ENCODE assay signal across 25 cellular contexts in the genomic region with DNA sequence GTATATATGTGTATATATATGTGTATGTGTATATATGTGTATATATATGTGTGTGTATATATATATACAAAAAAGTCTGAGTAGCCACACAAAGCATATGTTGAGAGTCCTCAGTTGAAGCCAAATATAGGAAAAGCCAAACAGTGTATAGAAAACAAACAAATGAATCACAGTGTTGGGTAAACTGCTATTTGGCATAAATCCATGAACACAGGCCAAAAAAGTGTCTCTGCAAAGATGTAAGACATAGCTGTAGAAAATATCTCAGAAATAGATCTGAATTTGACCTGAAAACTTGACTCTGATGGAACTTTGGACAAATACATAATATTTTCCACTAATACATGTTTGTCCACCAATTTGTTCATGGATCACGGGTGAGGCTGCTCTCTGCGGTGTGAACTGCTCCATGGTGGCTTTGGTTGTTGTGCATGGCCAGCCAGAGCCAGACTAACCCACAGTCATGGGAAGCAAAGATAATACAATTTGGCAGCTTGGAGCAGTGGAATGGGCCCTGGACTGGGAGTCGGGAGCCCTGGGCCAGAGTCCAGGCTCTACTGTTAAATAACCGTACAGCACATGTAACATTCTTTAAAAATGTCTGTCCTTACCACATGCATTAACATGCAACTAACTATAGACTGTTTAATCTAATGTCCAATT.
DNase-seq lines count a peak whose midpoint lies in the region; ATAC-seq, FAIRE-seq and TF ChIP-seq lines count a peak whose summit lies in the region.
"Had no signal": no experiment of that assay in that cellular context is flagged by ENCODE, and none has a peak within 500 bp of the region (broad histone marks: within the 10 kb centered on the region; RNA-seq: fewer than 3 reads in every experiment).

No MANE protein-coding gene starts in this region.

- no peaks in the 10 kb centered on the region for H3K79me2 ChIP-seq in K562 (ENCODE audit: control insufficient read depth, insufficient read depth, low read length)

- TF ChIP-seq CTCF in C4-2B (conservative IDR thresholded peaks at IDR 0.05) (no peak), K562 (IDR thresholded peaks at IDR 0.05 in 2 of 3, conservative IDR thresholded peaks at IDR 0.05 in 1 of 3; ENCODE audit: insufficient read depth in 2 of 3, low read depth in 1 of 3, low read length in 3 of 3) (no peak), lower lobe of right lung (IDR thresholded peaks at IDR 0.05) (no peak)

- H3K4me1 Mint-ChIP-seq in activated CD4-positive, alpha-beta T cell treated with anti-CD3 and anti-CD28 coated beads for 36 hours, result no peaks in the 10 kb centered on the region
- H3K4me1 Mint-ChIP-seq: activated CD8-positive, alpha-beta memory T cell treated with anti-CD3 and anti-CD28 coated beads, Interleukin-2, amount 10 ng/mL, durations not matched to agents 7 days and 5 days; activated naive CD4-positive, alpha-beta T cell treated with anti-CD3 and anti-CD28 coated beads, Interleukin-2, amount 50 U/mL, for 24 hours; GM23338; neural progenitor cell had no signal

- H3K4me3 ChIP-seq in MG63, result no peak overlapping the region
- no peak overlapping the region for H3K4me3 ChIP-seq in K562
- no peak overlapping the region for H3K4me3 ChIP-seq in lower lobe of right lung
- H3K4me3 ChIP-seq: colonic mucosa, GM23338, mucosa of descending colon, neural progenitor cell, testis had no signal

- H3K9me1 ChIP-seq in K562 (ENCODE audit: control insufficient read depth, insufficient read depth, low read length), result no peaks in the 10 kb centered on the region

- no peaks in the 10 kb centered on the region for H3K27me3 ChIP-seq in MG63
- H3K27me3 ChIP-seq in K562 (ENCODE audit: control insufficient read depth in 2 of 2, insufficient read depth in 2 of 2, low read length in 2 of 2), result no peaks in the 10 kb centered on the region
- H3K27me3 ChIP-seq in lower lobe of right lung (ENCODE audit: low read depth), result no peaks in the 10 kb centered on the region
- H3K27me3 ChIP-seq: colonic mucosa, neural progenitor cell, testis had no signal

- intact Hi-C loops in K562 (cut with micrococcal nuclease), result no loop called here
- intact Hi-C loops in lower lobe of right lung (cut with DNase I), result no loop called here
- intact Hi-C loops in activated CD4-positive, alpha-beta T cell treated with anti-CD3 and anti-CD28 coated beads for 36 hours (cut with DNase I, micrococcal nuclease), result no loop called here

- H3K36me3 ChIP-seq in MG63 (no peaks in the 10 kb centered on the region), K562 (ENCODE audit: control insufficient read depth, insufficient read depth, low read length) (no peaks in the 10 kb centered on the region), lower lobe of right lung (no peaks in the 10 kb centered on the region)
- H3K36me3 ChIP-seq: colonic mucosa, neural progenitor cell had no signal

- TF ChIP-seq RAD21 in K562 (CRISPR knock-in tag; conservative IDR thresholded peaks at IDR 0.05 in 1 of 2, IDR thresholded peaks at IDR 0.05 in 1 of 2), result no peak

- H3K9me3 ChIP-seq in MG63 (no peaks in the 10 kb centered on the region), K562 (replicated peaks; ENCODE audit: control insufficient read depth, insufficient read depth, low read depth, low read length) (no peaks in the 10 kb centered on the region), lower lobe of right lung (no peaks in the 10 kb centered on the region)
- H3K9me3 ChIP-seq: colonic mucosa, mucosa of descending colon, testis had no signal

- peak; percentile 4; the same call in 1 of the 3 replicates for ATAC-seq in K562
- no peak for ATAC-seq in lower lobe of right lung
- no peak for ATAC-seq in activated CD4-positive, alpha-beta T cell treated with anti-CD3 and anti-CD28 coated beads for 36 hours
- ATAC-seq: activated CD8-positive, alpha-beta memory T cell treated with anti-CD3 and anti-CD28 coated beads, Interleukin-2, amount 10 ng/mL, durations not matched to agents 7 days and 5 days; GM23338; mucosa of descending colon; stimulated activated effector memory CD8-positive, alpha-beta T cell treated with anti-CD3 and anti-CD28 coated beads, Interleukin-12 subunit alpha, Interleukin-12 subunit beta, amount 100 ng/mL, for 72 hours had no signal

- H3K9ac ChIP-seq in K562 (ENCODE audit: insufficient read depth in 1 of 2, low read depth in 2 of 2, low read length in 2 of 2), result peak overlapping the region; percentile 24 to 80; a peak in 2 of 4 replicates
- H3K9ac ChIP-seq: neural progenitor cell had no signal

- TF ChIP-seq EP300 in K562 (IDR thresholded peaks at IDR 0.05; ENCODE audit: low read length), result no peak

- no peak overlapping the region for H3K27ac Mint-ChIP-seq in activated CD4-positive, alpha-beta T cell treated with anti-CD3 and anti-CD28 coated beads for 36 hours
- H3K27ac Mint-ChIP-seq: activated CD8-positive, alpha-beta memory T cell treated with anti-CD3 and anti-CD28 coated beads, Interleukin-2, amount 10 ng/mL, durations not matched to agents 7 days and 5 days; activated naive CD4-positive, alpha-beta T cell treated with anti-CD3 and anti-CD28 coated beads, Interleukin-2, amount 50 U/mL, for 24 hours; GM23338; neural progenitor cell; progenitor cell of endocrine pancreas; stimulated activated effector memory CD8-positive, alpha-beta T cell treated with anti-CD3 and anti-CD28 coated beads, Interleukin-12 subunit alpha, Interleukin-12 subunit beta, amount 100 ng/mL, for 72 hours had no signal

- TF ChIP-seq POLR2A in K562 (conservative IDR thresholded peaks at IDR 0.05), result no peak

- H3K9me3 Mint-ChIP-seq in activated CD4-positive, alpha-beta T cell treated with anti-CD3 and anti-CD28 coated beads for 36 hours (ENCODE audit: low read depth), result no peaks in the 10 kb centered on the region
- H3K9me3 Mint-ChIP-seq: activated naive CD4-positive, alpha-beta T cell treated with anti-CD3 and anti-CD28 coated beads, Interleukin-2, amount 50 U/mL, for 24 hours; GM23338; neural progenitor cell; stimulated activated effector memory CD8-positive, alpha-beta T cell treated with anti-CD3 and anti-CD28 coated beads, Interleukin-12 subunit alpha, Interleukin-12 subunit beta, amount 100 ng/mL, for 72 hours had no signal

- H3K4me2 ChIP-seq in K562 (ENCODE audit: insufficient read depth, low read length), result no peak overlapping the region
- H3K4me2 ChIP-seq: GM23338, neural progenitor cell had no signal

- H3K36me3 Mint-ChIP-seq in activated CD4-positive, alpha-beta T cell treated with anti-CD3 and anti-CD28 coated beads for 36 hours (ENCODE audit: low read depth), result no peaks in the 10 kb centered on the region
- H3K36me3 Mint-ChIP-seq: activated CD8-positive, alpha-beta memory T cell treated with anti-CD3 and anti-CD28 coated beads, Interleukin-2, amount 10 ng/mL, durations not matched to agents 7 days and 5 days; activated naive CD4-positive, alpha-beta T cell treated with anti-CD3 and anti-CD28 coated beads, Interleukin-2, amount 50 U/mL, for 24 hours; neural progenitor cell; stimulated activated effector memory CD8-positive, alpha-beta T cell treated with anti-CD3 and anti-CD28 coated beads, Interleukin-12 subunit alpha, Interleukin-12 subunit beta, amount 100 ng/mL, for 72 hours had no signal

- H3K4me1 ChIP-seq in K562 (replicated peaks in 1 of 2; ENCODE audit: control insufficient read depth in 2 of 2, insufficient read depth in 2 of 2, low read length in 2 of 2) (peaks cover 16 to 45% of the 10 kb centered on the region in 2 experiments), lower lobe of right lung (peaks cover 9% of the 10 kb centered on the region)
- H3K4me1 ChIP-seq: colonic mucosa, testis had no signal

- peak overlapping the region; percentile 69 for H2AFZ ChIP-seq in K562 (ENCODE audit: low read depth, low read length)
- H2AFZ ChIP-seq: GM23338, neural progenitor cell had no signal

- in situ Hi-C loops in K562 (cut with MboI), result no loop called here

- no peak for FAIRE-seq in K562 (lab: Jason Lieb, UNC)
- FAIRE-seq: D721Med, HTR-8/SVneo had no signal

- H3K27ac ChIP-seq in C4-2B (0 out of 2 replicates have a peak overlapping the region, but pooled peaks have one; percentile 17), K562 (ENCODE audit: extremely low read depth, low read depth, low read length) (peak overlapping the region; percentile 46), lower lobe of right lung (no peak overlapping the region)
- H3K27ac ChIP-seq: colonic mucosa, neural progenitor cell, testis had no signal

- DNase-seq in MG63, result peak; percentile 19
- DNase-seq in K562 (ENCODE audit: extremely low read depth in 1 of 4, low spot score in 3 of 4), result no peak
- DNase-seq in iris pigment epithelial cell (ENCODE audit: low read depth), result peak; percentile 36
- no peak for DNase-seq in inferior parietal cortex (ENCODE audit: extremely low spot score)
- no peak for DNase-seq in EL
- no peak for DNase-seq in lower lobe of right lung
- no peak for DNase-seq in activated CD4-positive, alpha-beta T cell treated with anti-CD3 and anti-CD28 coated beads for 36 hours
- DNase-seq: activated CD4-positive, alpha-beta T cell treated with anti-CD3 and anti-CD28 coated beads for 4 hours; activated CD8-positive, alpha-beta memory T cell treated with anti-CD3 and anti-CD28 coated beads, Interleukin-2, amount 10 ng/mL, durations not matched to agents 7 days and 5 days; C1 segment of cervical spinal cord; colonic mucosa; mucosa of descending colon; NCI-H1417 treated with DMSO at 0.1 percent for 48 hours; NCI-H748 treated with DMSO at 0.1 percent for 48 hours; SIG-M5; stimulated activated CD4-positive, alpha-beta T cell treated with anti-CD3 and anti-CD28 coated beads, Interleukin-2, amount 100 ng/mL, for 24 hours; testis had no signal

- no TSS peak for BruUV-seq in K562 (replicated peaks; lab: Mats Ljungman, UMichigan)

- no peaks in the 10 kb centered on the region for H3K27me3 Mint-ChIP-seq in activated CD4-positive, alpha-beta T cell treated with anti-CD3 and anti-CD28 coated beads for 36 hours
- H3K27me3 Mint-ChIP-seq: activated CD8-positive, alpha-beta memory T cell treated with anti-CD3 and anti-CD28 coated beads, Interleukin-2, amount 10 ng/mL, durations not matched to agents 7 days and 5 days; activated naive CD4-positive, alpha-beta T cell treated with anti-CD3 and anti-CD28 coated beads, Interleukin-2, amount 50 U/mL, for 24 hours; progenitor cell of endocrine pancreas had no signal

- POLR2A ChIA-PET in K562 (lab: Yijun Ruan, JAX), result interaction anchor here (0.8 to 1.1 kb wide), 2 partner anchors 27 to 96 kb away, joined by 3 read pairs; no protein-coding TSS in a partner anchor
- POLR2A ChIA-PET in activated CD4-positive, alpha-beta T cell treated with anti-CD3 and anti-CD28 coated beads for 36 hours (lab: Charles Lee), result no interaction called here

- 62% methylated on average over 4 of the region's 4 CpGs for WGBS in K562 (ENCODE audit: insufficient coverage, low coverage, missing lambda C conversion rate)

- no peak overlapping the region for H3K4me3 Mint-ChIP-seq in activated CD4-positive, alpha-beta T cell treated with anti-CD3 and anti-CD28 coated beads for 36 hours
- H3K4me3 Mint-ChIP-seq: activated CD8-positive, alpha-beta memory T cell treated with anti-CD3 and anti-CD28 coated beads, Interleukin-2, amount 10 ng/mL, durations not matched to agents 7 days and 5 days; activated naive CD4-positive, alpha-beta T cell treated with anti-CD3 and anti-CD28 coated beads, Interleukin-2, amount 50 U/mL, for 24 hours; GM23338; neural progenitor cell; stimulated activated effector memory CD8-positive, alpha-beta T cell treated with anti-CD3 and anti-CD28 coated beads, Interleukin-12 subunit alpha, Interleukin-12 subunit beta, amount 100 ng/mL, for 72 hours had no signal

- no peaks in the 10 kb centered on the region for H4K20me1 ChIP-seq in K562 (replicated peaks; ENCODE audit: control insufficient read depth, insufficient read depth, low read length)

- CTCF ChIA-PET in K562 (lab: Yijun Ruan, JAX; ENCODE audit: low intra/inter-chr PET ratio), result no interaction called here
- CTCF ChIA-PET in activated CD4-positive, alpha-beta T cell treated with anti-CD3 and anti-CD28 coated beads for 36 hours (lab: Charles Lee), result no interaction called here

Comparison
In these comparisons a context has a peak if more than half of its experiments do, and no peak if none do; other contexts are left out.
1. DNase-seq: peak in MG63 (single experiment) and iris pigment epithelial cell (single experiment); none in K562 (0 of 4), inferior parietal cortex (single experiment), EL (single experiment), lower lobe of right lung (single experiment) and activated CD4-positive, alpha-beta T cell treated with anti-CD3 and anti-CD28 coated beads for 36 hours (single experiment).